ENCODE assay signal across 20 cellular contexts in the genomic region with DNA sequence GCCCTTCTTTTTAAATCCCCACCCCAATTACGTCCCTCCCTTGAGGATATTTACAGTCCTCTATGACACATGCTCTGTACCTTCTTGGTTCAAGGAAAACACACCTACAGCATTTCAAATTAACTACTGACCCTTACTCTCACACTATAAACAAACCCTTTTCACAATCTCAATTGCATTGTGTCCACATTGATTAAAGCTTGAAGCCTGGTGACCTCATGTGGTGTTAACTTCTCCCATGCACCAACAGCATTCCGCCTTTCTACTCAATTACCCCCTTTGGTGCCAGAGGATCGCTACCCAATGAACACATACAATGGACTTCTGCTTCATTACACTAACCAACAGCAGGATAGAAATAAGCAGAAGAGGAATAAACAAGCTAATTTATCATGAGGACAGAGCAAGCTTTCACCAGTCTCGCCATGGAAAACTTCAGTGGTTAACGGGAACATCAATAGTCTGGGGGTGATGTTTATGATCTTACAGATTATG. TPM values are rescaled to one million over a fixed set of nuclear protein-coding genes. Genes with fewer than 3 reads are reported as not detected.
A peak's percentile ranks its signal among the peaks of the same experiment; 100 is the strongest.
DNase-seq lines count a peak whose midpoint lies in the region; ATAC-seq, FAIRE-seq and TF ChIP-seq lines count a peak whose summit lies in the region.
"Had no signal": no experiment of that assay in that cellular context is flagged by ENCODE, and none has a peak within 500 bp of the region (broad histone marks: within the 10 kb centered on the region; RNA-seq: fewer than 3 reads in every experiment).

No MANE protein-coding gene starts in this region.

- 81% methylated on average over 4 of the region's 5 CpGs for WGBS in mesenchymal stem cell

- H2BK120ac ChIP-seq in mesenchymal stem cell (ENCODE audit: low read depth, low read length) = no peak overlapping the region

- CTCF ChIA-PET in MCF 10A (lab: Yijun Ruan, JAX) = interaction anchor here (0.6 kb wide), 1 partner anchor 49 kb away, joined by 6 read pairs; no protein-coding TSS in a partner anchor
- CTCF ChIA-PET in naive thymus-derived CD4-positive, alpha-beta T cell (lab: Charles Lee) = no interaction called here

- H3K23ac ChIP-seq in mesenchymal stem cell (ENCODE audit: low read length in 2 of 2) = no peak overlapping the region

- H2AFZ ChIP-seq in astrocyte (ENCODE audit: low read depth, low read length) (no peak overlapping the region), mesenchymal stem cell (ENCODE audit: low read depth, low read length) (no peak overlapping the region)

- H3K79me1 ChIP-seq in mesenchymal stem cell (replicated peaks; ENCODE audit: low read length, poor library complexity, severe bottlenecking) = peaks cover 8% of the 10 kb centered on the region

- peaks cover 30% of the 10 kb centered on the region for H3K4me1 Mint-ChIP-seq in MCF 10A (ENCODE audit: insufficient read depth, unreplicated experiment)
- H3K4me1 Mint-ChIP-seq in astrocyte (ENCODE audit: low read depth, unreplicated experiment) = peaks cover 42% of the 10 kb centered on the region
- no peaks in the 10 kb centered on the region for H3K4me1 Mint-ChIP-seq in activated T-helper 1 cell treated with anti-CD3 and anti-CD28 coated beads, Interleukin-12 subunit alpha, Interleukin-12 subunit beta, Interleukin-2, Interleukin-4 antibody, amounts not matched to agents 30 ng/mL and 10 ng/mL and 1 ng/mL, durations not matched to agents 14 hours and 24 hours and 36 hours (ENCODE audit: low read depth)
- H3K4me1 Mint-ChIP-seq in naive thymus-derived CD4-positive, alpha-beta T cell = no peaks in the 10 kb centered on the region
- H3K4me1 Mint-ChIP-seq: activated naive CD4-positive, alpha-beta T cell treated with anti-CD3 and anti-CD28 coated beads, Interleukin-2, amount 50 U/mL, for 24 hours had no signal

- H3K9me3 Mint-ChIP-seq in MCF 10A (ENCODE audit: unreplicated experiment) = no peaks in the 10 kb centered on the region
- no peaks in the 10 kb centered on the region for H3K9me3 Mint-ChIP-seq in astrocyte (ENCODE audit: unreplicated experiment)
- no peaks in the 10 kb centered on the region for H3K9me3 Mint-ChIP-seq in activated T-helper 1 cell treated with anti-CD3 and anti-CD28 coated beads, Interleukin-12 subunit alpha, Interleukin-12 subunit beta, Interleukin-2, Interleukin-4 antibody, amounts not matched to agents 30 ng/mL and 10 ng/mL and 1 ng/mL, durations not matched to agents 14 hours and 24 hours and 36 hours
- H3K9me3 Mint-ChIP-seq in naive thymus-derived CD4-positive, alpha-beta T cell = peaks cover 0 to 4% (median 0%) of the 10 kb centered on the region in 11 donors
- H3K9me3 Mint-ChIP-seq: activated naive CD4-positive, alpha-beta T cell treated with anti-CD3 and anti-CD28 coated beads, Interleukin-2, amount 50 U/mL, for 24 hours; nephron had no signal

- H3K4me1 ChIP-seq in breast epithelium = peaks cover 8% of the 10 kb centered on the region in 2 donors
- H3K4me1 ChIP-seq in astrocyte (ENCODE audit: insufficient read depth, low read length) = peaks cover 30% of the 10 kb centered on the region
- peaks cover 8% of the 10 kb centered on the region for H3K4me1 ChIP-seq in mesenchymal stem cell (ENCODE audit: control insufficient read depth, insufficient read depth, low read depth, low read length)
- H3K4me1 ChIP-seq in naive thymus-derived CD4-positive, alpha-beta T cell (ENCODE audit: control insufficient read depth in 2 of 2, insufficient read depth in 2 of 2, low read length in 2 of 2) = no peaks in the 10 kb centered on the region

- intact Hi-C loops in breast epithelium (cut with DNase I; ENCODE audit: low total_unique reads) = no loop called here
- intact Hi-C loops in MCF 10A (cut with micrococcal nuclease) = no loop called here
- intact Hi-C loops in activated T-helper 1 cell treated with anti-CD3 and anti-CD28 coated beads, Interleukin-12 subunit alpha, Interleukin-12 subunit beta, Interleukin-2, Interleukin-4 antibody, amounts not matched to agents 30 ng/mL and 10 ng/mL and 1 ng/mL, durations not matched to agents 14 hours and 24 hours and 36 hours (cut with micrococcal nuclease) = no loop called here
- intact Hi-C loops in naive thymus-derived CD4-positive, alpha-beta T cell (cut with micrococcal nuclease) = no loop called here

- DNase-seq in breast epithelium (ENCODE audit: low spot score in 2 of 2) = no peak
- no peak for DNase-seq in MCF 10A (ENCODE audit: unreplicated experiment)
- DNase-seq in astrocyte (ENCODE audit: low read depth) = peak; percentile 75
- no peak for DNase-seq in mesenchymal stem cell
- no peak for DNase-seq in urothelium cell line (ENCODE audit: low spot score)
- DNase-seq in activated T-helper 1 cell treated with anti-CD3 and anti-CD28 coated beads, Interleukin-12 subunit alpha, Interleukin-12 subunit beta, Interleukin-2, Interleukin-4 antibody, amounts not matched to agents 30 ng/mL and 10 ng/mL and 1 ng/mL, durations not matched to agents 14 hours and 24 hours and 36 hours (ENCODE audit: low spot score) = no peak
- DNase-seq in naive thymus-derived CD4-positive, alpha-beta T cell = no peak
- DNase-seq in islet precursor cell = no peak
- DNase-seq: DMS79; effector CD8-positive, alpha-beta T cell; left ventricle myocardium superior; NCI-H1930; right cardiac atrium; SHP77; T-helper 2 cell; tibial artery had no signal

- no peak overlapping the region for H4K8ac ChIP-seq in mesenchymal stem cell (ENCODE audit: low read length)

- peaks cover 95% of the 10 kb centered on the region for H3K79me2 ChIP-seq in astrocyte (ENCODE audit: insufficient read depth, low read length)

- H2BK5ac ChIP-seq in mesenchymal stem cell (ENCODE audit: low read depth, low read length, poor library complexity, severe bottlenecking) = no peak overlapping the region

- H3K9ac ChIP-seq in astrocyte (ENCODE audit: low read length) (no peak overlapping the region), mesenchymal stem cell (ENCODE audit: low read length) (no peak overlapping the region)

- no peak overlapping the region for H3K14ac ChIP-seq in mesenchymal stem cell (ENCODE audit: low read length in 2 of 2)

- H3K18ac ChIP-seq in mesenchymal stem cell (ENCODE audit: low read depth in 1 of 2, low read length in 2 of 2) = no peak overlapping the region

- H3K9me3 ChIP-seq in breast epithelium (no peaks in the 10 kb centered on the region), astrocyte (ENCODE audit: insufficient read depth, low read depth, low read length) (no peaks in the 10 kb centered on the region), mesenchymal stem cell (ENCODE audit: control insufficient read depth, low read length) (no peaks in the 10 kb centered on the region)
- H3K9me3 ChIP-seq in naive thymus-derived CD4-positive, alpha-beta T cell (ENCODE audit: control insufficient read depth in 2 of 3, low read length in 3 of 3) = no peaks in the 10 kb centered on the region
- H3K9me3 ChIP-seq: tibial artery had no signal

- H3K27me3 Mint-ChIP-seq in MCF 10A (ENCODE audit: insufficient read depth, unreplicated experiment) (no peaks in the 10 kb centered on the region), astrocyte (ENCODE audit: low read depth, unreplicated experiment) (no peaks in the 10 kb centered on the region)
- peaks cover 7% of the 10 kb centered on the region for H3K27me3 Mint-ChIP-seq in activated T-helper 1 cell treated with anti-CD3 and anti-CD28 coated beads, Interleukin-12 subunit alpha, Interleukin-12 subunit beta, Interleukin-2, Interleukin-4 antibody, amounts not matched to agents 30 ng/mL and 10 ng/mL and 1 ng/mL, durations not matched to agents 14 hours and 24 hours and 36 hours (ENCODE audit: insufficient read depth)
- H3K27me3 Mint-ChIP-seq in naive thymus-derived CD4-positive, alpha-beta T cell = peaks cover 0 to 17% (median 5%) of the 10 kb centered on the region in 5 donors
- H3K27me3 Mint-ChIP-seq: activated naive CD4-positive, alpha-beta T cell treated with anti-CD3 and anti-CD28 coated beads, Interleukin-2, amount 50 U/mL, for 24 hours had no signal

- H3K4me3 Mint-ChIP-seq in MCF 10A (ENCODE audit: unreplicated experiment) (no peak overlapping the region), astrocyte (ENCODE audit: unreplicated experiment) (no peak overlapping the region)
- H3K4me3 Mint-ChIP-seq in activated T-helper 1 cell treated with anti-CD3 and anti-CD28 coated beads, Interleukin-12 subunit alpha, Interleukin-12 subunit beta, Interleukin-2, Interleukin-4 antibody, amounts not matched to agents 30 ng/mL and 10 ng/mL and 1 ng/mL, durations not matched to agents 14 hours and 24 hours and 36 hours = no peak overlapping the region
- H3K4me3 Mint-ChIP-seq in naive thymus-derived CD4-positive, alpha-beta T cell = no peak overlapping the region
- H3K4me3 Mint-ChIP-seq: activated naive CD4-positive, alpha-beta T cell treated with anti-CD3 and anti-CD28 coated beads, Interleukin-2, amount 50 U/mL, for 24 hours had no signal

- no peak overlapping the region for H2BK12ac ChIP-seq in mesenchymal stem cell (ENCODE audit: low read length in 2 of 2)

- BruUV-seq in MCF 10A (replicated peaks; lab: Mats Ljungman, UMichigan) = no TSS peak

- H4K91ac ChIP-seq in mesenchymal stem cell (ENCODE audit: low read length) = no peak overlapping the region

- FAIRE-seq in astrocyte (lab: Jason Lieb, UNC) (no peak), urothelium cell line (lab: Jason Lieb, UNC) (peak; percentile 9)

- H3K4me2 ChIP-seq in astrocyte (ENCODE audit: low read length) (peak overlapping the region; percentile 4), mesenchymal stem cell (ENCODE audit: low read length, poor library complexity, severe bottlenecking) (no peak overlapping the region)

- no peaks in the 10 kb centered on the region for H3K27me3 ChIP-seq in breast epithelium
- H3K27me3 ChIP-seq in astrocyte (ENCODE audit: insufficient read depth, low read length) = no peaks in the 10 kb centered on the region
- no peaks in the 10 kb centered on the region for H3K27me3 ChIP-seq in mesenchymal stem cell (ENCODE audit: control insufficient read depth in 1 of 2, insufficient read depth in 1 of 2, low read length in 2 of 2)
- H3K27me3 ChIP-seq in naive thymus-derived CD4-positive, alpha-beta T cell (ENCODE audit: control insufficient read depth in 2 of 2, insufficient read depth in 2 of 2, low read length in 2 of 2) = no peaks in the 10 kb centered on the region
- H3K27me3 ChIP-seq: tibial artery had no signal

- POLR2A ChIA-PET in MCF 10A (lab: Yijun Ruan, JAX) = no interaction called here
- POLR2A ChIA-PET in naive thymus-derived CD4-positive, alpha-beta T cell (lab: Charles Lee) = no interaction called here

- no peak for ATAC-seq in naive thymus-derived CD4-positive, alpha-beta T cell
- ATAC-seq: activated CD4-positive, CD25-positive, alpha-beta regulatory T cell treated with anti-CD3 and anti-CD28 coated beads, Interleukin-2, amount 50 U/mL, for 24 hours; left ventricle myocardium superior; right cardiac atrium had no signal

- H3K27ac ChIP-seq in breast epithelium (peak overlapping the region; percentile 41 to 57), astrocyte (ENCODE audit: low read depth, low read length) (no peak overlapping the region), mesenchymal stem cell (ENCODE audit: low read length, poor library complexity, severe bottlenecking) (no peak overlapping the region)
- H3K27ac ChIP-seq in naive thymus-derived CD4-positive, alpha-beta T cell (ENCODE audit: low read depth, low read length) = no peak overlapping the region
- H3K27ac ChIP-seq: C4-2B, tibial artery had no signal

- H3K36me3 ChIP-seq in breast epithelium (no peaks in the 10 kb centered on the region), astrocyte (ENCODE audit: insufficient read depth, low read length) (no peaks in the 10 kb centered on the region), mesenchymal stem cell (ENCODE audit: control insufficient read depth in 1 of 2, insufficient read depth in 2 of 2, low read depth in 1 of 2, low read length in 2 of 2) (peaks cover 0 to 3% of the 10 kb centered on the region in 2 experiments)
- H3K36me3 ChIP-seq in naive thymus-derived CD4-positive, alpha-beta T cell (ENCODE audit: control insufficient read depth in 2 of 3, insufficient read depth in 3 of 3, low read length in 3 of 3) = no peaks in the 10 kb centered on the region
- H3K36me3 ChIP-seq: tibial artery had no signal

- TF ChIP-seq POLR2A in breast epithelium (IDR thresholded peaks at IDR 0.05) = no peak

- H3K27ac Mint-ChIP-seq in MCF 10A (ENCODE audit: low read depth, unreplicated experiment) (no peak overlapping the region), astrocyte (ENCODE audit: unreplicated experiment) (no peak overlapping the region)
- no peak overlapping the region for H3K27ac Mint-ChIP-seq in activated T-helper 1 cell treated with anti-CD3 and anti-CD28 coated beads, Interleukin-12 subunit alpha, Interleukin-12 subunit beta, Interleukin-2, Interleukin-4 antibody, amounts not matched to agents 30 ng/mL and 10 ng/mL and 1 ng/mL, durations not matched to agents 14 hours and 24 hours and 36 hours
- H3K27ac Mint-ChIP-seq in naive thymus-derived CD4-positive, alpha-beta T cell = no peak overlapping the region
- H3K27ac Mint-ChIP-seq: activated naive CD4-positive, alpha-beta T cell treated with anti-CD3 and anti-CD28 coated beads, Interleukin-2, amount 50 U/mL, for 24 hours; nephron had no signal

- TF ChIP-seq CTCF in breast epithelium (IDR thresholded peaks at IDR 0.05) (no peak), MCF 10A (IDR thresholded peaks at IDR 0.05; ENCODE audit: unreplicated experiment) (no peak), astrocyte (IDR thresholded peaks at IDR 0.05; ENCODE audit: insufficient read depth, low read depth, low read length) (no peak)

- peak overlapping the region in 1 of 2 experiments; percentile 37 for H3K4ac ChIP-seq in mesenchymal stem cell (ENCODE audit: low read depth in 1 of 2, low read length in 2 of 2)

- no peak overlapping the region for H2BK15ac ChIP-seq in mesenchymal stem cell (ENCODE audit: low read depth, poor library complexity, severe bottlenecking)

- H3K36me3 Mint-ChIP-seq in MCF 10A (ENCODE audit: insufficient read depth, unreplicated experiment) (no peaks in the 10 kb centered on the region), astrocyte (ENCODE audit: low read depth, unreplicated experiment) (peaks cover 4% of the 10 kb centered on the region)
- no peaks in the 10 kb centered on the region for H3K36me3 Mint-ChIP-seq in activated T-helper 1 cell treated with anti-CD3 and anti-CD28 coated beads, Interleukin-12 subunit alpha, Interleukin-12 subunit beta, Interleukin-2, Interleukin-4 antibody, amounts not matched to agents 30 ng/mL and 10 ng/mL and 1 ng/mL, durations not matched to agents 14 hours and 24 hours and 36 hours (ENCODE audit: low read depth)
- H3K36me3 Mint-ChIP-seq in naive thymus-derived CD4-positive, alpha-beta T cell = no peaks in the 10 kb centered on the region
- H3K36me3 Mint-ChIP-seq: activated naive CD4-positive, alpha-beta T cell treated with anti-CD3 and anti-CD28 coated beads, Interleukin-2, amount 50 U/mL, for 24 hours had no signal

- H4K20me1 ChIP-seq in astrocyte (ENCODE audit: insufficient read depth, low read length) = peaks cover 55% of the 10 kb centered on the region

- peak overlapping the region; percentile 57 for H2AK5ac ChIP-seq in mesenchymal stem cell (ENCODE audit: low read length, severe bottlenecking)

- H3K4me3 ChIP-seq in breast epithelium (no peak overlapping the region), astrocyte (ENCODE audit: insufficient read depth, low read depth, low read length) (no peak overlapping the region), mesenchymal stem cell (ENCODE audit: insufficient read depth in 1 of 2, low read depth in 1 of 2, low read length in 2 of 2) (no peak overlapping the region)
- H3K4me3 ChIP-seq in naive thymus-derived CD4-positive, alpha-beta T cell (ENCODE audit: low read length) = no peak overlapping the region
- H3K4me3 ChIP-seq: tibial artery had no signal

RNA-seq across cellular contexts. Expression of gene WLS, which starts 15.2 kb away (rescaled TPM):
- total RNA-seq in breast epithelium = 10 to 100 TPM; 61.9 to 76.3 (median 62.8) TPM
- total RNA-seq in MCF 10A (2022) = 34.7 and 37.8 TPM in 2 replicates
- 171 and 187 TPM in 2 replicates for total RNA-seq in astrocyte
- 349 TPM for polyA plus RNA-seq in mesenchymal stem cell (2013, experiment 1 of 2)
- 359 TPM for polyA plus RNA-seq in mesenchymal stem cell (2013, experiment 2 of 2)
- total RNA-seq in activated T-helper 1 cell treated with anti-CD3 and anti-CD28 coated beads, Interleukin-12 subunit alpha, Interleukin-12 subunit beta, Interleukin-2, Interleukin-4 antibody, amounts not matched to agents 30 ng/mL and 10 ng/mL and 1 ng/mL, durations not matched to agents 14 hours and 24 hours and 36 hours = 0.70 TPM in 1 of 2 replicates, not detected in the other
- total RNA-seq in naive thymus-derived CD4-positive, alpha-beta T cell = 10 to 100 TPM in 1 of 5 experiments, under 1 TPM in 2, not detected in 2; 0.50 to 12.2 (median 0.62) TPM
- polyA plus RNA-seq in naive thymus-derived CD4-positive, alpha-beta T cell = not detected

Comparison
In these comparisons a context has a peak if more than half of its experiments do, and no peak if none do; other contexts are left out.
1. H3K27ac ChIP-seq: peak in breast epithelium (2 of 2); none in astrocyte (single experiment), mesenchymal stem cell (single experiment) and naive thymus-derived CD4-positive, alpha-beta T cell (single experiment).